In the genomic region with DNA sequence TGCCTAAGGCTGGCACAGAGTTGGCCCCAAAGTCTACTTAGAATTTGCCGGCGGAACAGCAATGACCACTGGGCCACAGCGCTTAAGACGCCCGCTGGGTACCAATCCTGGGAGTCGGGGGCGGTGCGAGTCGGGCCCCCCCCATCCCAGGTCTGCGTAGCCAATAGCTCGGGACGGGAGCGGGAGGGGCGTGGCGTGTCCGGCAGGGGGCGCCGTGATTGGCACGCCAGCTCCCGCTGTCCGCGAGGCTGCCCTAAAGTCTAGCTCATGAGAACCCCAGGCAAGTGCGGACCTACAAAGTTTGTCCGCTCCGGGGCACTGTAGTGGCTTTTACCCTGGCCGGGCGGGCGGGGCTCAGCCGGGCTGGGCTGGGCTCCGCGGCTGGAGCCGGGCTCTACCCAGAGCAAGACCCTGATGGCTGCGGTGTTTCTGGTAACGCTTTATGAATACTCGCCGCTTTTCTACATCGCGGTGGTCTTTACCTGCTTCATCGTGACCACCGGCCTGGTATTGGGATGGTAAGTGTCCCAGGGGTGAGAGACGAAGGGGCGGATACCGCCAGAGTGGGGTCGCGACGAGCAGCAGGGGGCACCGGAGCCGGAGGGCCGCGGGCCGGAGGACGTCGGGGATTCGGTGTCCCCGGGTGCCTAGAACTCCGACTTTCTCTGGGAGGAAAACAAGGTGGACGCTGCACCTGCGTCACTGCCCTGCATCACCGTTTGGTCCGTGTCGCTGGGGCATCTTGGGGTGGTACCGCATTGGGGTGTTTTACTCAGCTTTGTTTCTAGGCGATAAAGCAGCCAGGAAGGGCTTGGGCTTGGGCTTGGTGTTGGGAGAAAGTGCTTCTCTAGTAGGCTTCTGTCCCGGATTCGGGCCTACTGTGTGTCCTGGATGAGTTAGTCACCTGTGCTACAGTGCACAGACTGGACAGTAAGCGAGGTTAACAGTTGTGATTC, we compare ENCODE assay signal across 8 cellular contexts. TPM values are rescaled to one million over a fixed set of nuclear protein-coding genes. Genes with fewer than 3 reads are reported as not detected.
DNase-seq lines count a peak whose midpoint lies in the region; ATAC-seq and TF ChIP-seq lines count a peak whose summit lies in the region.

A gene with protein sequence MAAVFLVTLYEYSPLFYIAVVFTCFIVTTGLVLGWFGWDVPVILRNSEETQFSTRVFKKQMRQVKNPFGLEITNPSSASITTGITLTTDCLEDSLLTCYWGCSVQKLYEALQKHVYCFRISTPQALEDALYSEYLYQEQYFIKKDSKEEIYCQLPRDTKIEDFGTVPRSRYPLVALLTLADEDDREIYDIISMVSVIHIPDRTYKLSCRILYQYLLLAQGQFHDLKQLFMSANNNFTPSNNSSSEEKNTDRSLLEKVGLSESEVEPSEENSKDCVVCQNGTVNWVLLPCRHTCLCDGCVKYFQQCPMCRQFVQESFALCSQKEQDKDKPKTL (plus strand): TSS at position 361 of the 956 bp plus-strand sequence. CDS start 54 bp downstream, at position 415.

- H3K4me3 Mint-ChIP-seq in CD4-positive, alpha-beta memory T cell, result peak within 1 kb of the TSS; percentile 93 to 99 (median 97)

- peaks cover 46 to 61% (median 50%) of the 10 kb centered on the region in 4 donors for H3K4me1 Mint-ChIP-seq in CD4-positive, alpha-beta memory T cell

- no peaks in the 10 kb centered on the region for H3K27me3 ChIP-seq in CD4-positive, alpha-beta memory T cell (ENCODE audit: insufficient read depth, low read length)
- no peaks in the 10 kb centered on the region for H3K27me3 ChIP-seq in right lobe of liver

- H3K9me3 Mint-ChIP-seq in CD4-positive, alpha-beta memory T cell, result no peaks in the 10 kb centered on the region

- TF ChIP-seq POLR2A in right lobe of liver (IDR thresholded peaks at IDR 0.05), result peak; percentile 76

- DNase-seq in CD4-positive, alpha-beta memory T cell, result peak; percentile 93 to 95 (median 93)
- DNase-seq in NCI-H82 (lab: John Stamatoyannopoulos, UW) (peak; percentile 97), dermis microvascular lymphatic vessel endothelial cell (ENCODE audit: low read depth in 2 of 2) (peak; percentile 96 to 99), right lobe of liver (peak; percentile 98 to 99 (median 99))
- DNase-seq in activated CD4-positive, alpha-beta T cell treated with anti-CD3 and anti-CD28 coated beads, Interleukin-2, amount 50 U/mL, for 48 hours, result peak; percentile 98 to 99
- DNase-seq in stimulated activated CD4-positive, alpha-beta T cell treated with anti-CD3 and anti-CD28 coated beads, Interleukin-4, amount 100 ng/mL, for 4 hours, result peak; percentile 90 to 97

- H3K4me3 ChIP-seq in CD4-positive, alpha-beta memory T cell (ENCODE audit: low read length in 2 of 2), result peak within 1 kb of the TSS; percentile 86 to 87
- peak within 1 kb of the TSS; percentile 89 to 99 (median 90) for H3K4me3 ChIP-seq in right lobe of liver

- intact Hi-C loops in CD4-positive, alpha-beta memory T cell (cut with micrococcal nuclease), result loop anchor here (1.0 kb wide), 5 partner anchors 21 to 264 kb away; a partner anchor contains a TSS
- intact Hi-C loops in right lobe of liver (cut with DNase I), result no loop called here

- H3K27ac ChIP-seq in CD4-positive, alpha-beta memory T cell (ENCODE audit: low read depth, low read length), result peak within 1 kb of the TSS; percentile 77
- peak within 1 kb of the TSS; percentile 8 to 74 (median 64) for H3K27ac ChIP-seq in right lobe of liver

- POLR2A ChIA-PET in CD4-positive, alpha-beta memory T cell (lab: Charles Lee; ENCODE audit: partially characterized antibody), result interaction anchor here (0.5 to 4.0 kb wide), 11 partner anchors 14 to 263 kb away, joined by 3 to 53 read pairs (median 4); a partner anchor contains a TSS

- CTCF ChIA-PET in CD4-positive, alpha-beta memory T cell (lab: Charles Lee; ENCODE audit: partially characterized antibody), result interaction anchor here (0.7 to 5.5 kb wide), 21 partner anchors 11 to 648 kb away, joined by 3 to 55 read pairs (median 3); a partner anchor contains a TSS

- H3K36me3 Mint-ChIP-seq in CD4-positive, alpha-beta memory T cell, result peaks cover 16 to 18% of the 10 kb centered on the region in 2 donors

- no peaks in the 10 kb centered on the region for H3K36me3 ChIP-seq in CD4-positive, alpha-beta memory T cell (ENCODE audit: insufficient read depth, low read length)
- H3K36me3 ChIP-seq in right lobe of liver, result no peaks in the 10 kb centered on the region

- TF ChIP-seq CTCF in right lobe of liver (IDR thresholded peaks at IDR 0.05), result peak; percentile 56 to 91 (median 84)

- H3K27ac Mint-ChIP-seq in CD4-positive, alpha-beta memory T cell, result peak within 1 kb of the TSS; percentile 84 to 97 (median 96)

- ATAC-seq in GM19438 (IDR thresholded peaks at IDR 0.05; ENCODE audit: low read depth, unreplicated experiment) (peak; percentile 96), HG03575 (IDR thresholded peaks at IDR 0.05; ENCODE audit: extremely low read depth, insufficient number of reproducible peaks, low FRiP score, unreplicated experiment) (peak; percentile 74), right lobe of liver (peak; percentile 98 to 100 (median 99))

- H3K4me1 ChIP-seq in CD4-positive, alpha-beta memory T cell (ENCODE audit: insufficient read depth, low read length), result peaks cover 41% of the 10 kb centered on the region
- peaks cover 0 to 8% (median 0%) of the 10 kb centered on the region in 4 donors for H3K4me1 ChIP-seq in right lobe of liver

- H3K27me3 Mint-ChIP-seq in CD4-positive, alpha-beta memory T cell, result no peaks in the 10 kb centered on the region

- WGBS in right lobe of liver (ENCODE audit: insufficient coverage, low coverage, low lambda C conversion rate, missing lambda C conversion rate), result under 1% methylated on average over 31 of the region's 66 CpGs

- no peaks in the 10 kb centered on the region for H3K9me3 ChIP-seq in CD4-positive, alpha-beta memory T cell (ENCODE audit: control insufficient read depth in 1 of 2, low read length in 2 of 2)
- no peaks in the 10 kb centered on the region for H3K9me3 ChIP-seq in right lobe of liver

RNA-seq across cellular contexts. Expression of the gene that starts here (rescaled TPM):
- 10 to 100 TPM; 21.8 to 23.8 TPM for total RNA-seq in CD4-positive, alpha-beta memory T cell
- polyA plus RNA-seq in CD4-positive, alpha-beta memory T cell, result 10 to 100 TPM; 25.9 to 60.7 TPM
- total RNA-seq in dermis microvascular lymphatic vessel endothelial cell, result 8.0 and 10.4 TPM in 2 replicates
- 1 to 10 TPM; 5.4 to 8.2 (median 6.7) TPM for total RNA-seq in right lobe of liver

Comparison
In these comparisons a context has a peak if more than half of its experiments do, and no peak if none do; other contexts are left out.
1. Peak in every context shown above with its lines: DNase-seq, ATAC-seq, H3K4me3 ChIP-seq and H3K27ac ChIP-seq.